ENCODE assay signal across 11 cellular contexts in genomic region chr5:33148076-33148501, GRCh38.
DNase-seq lines count a peak whose midpoint lies in the region; ATAC-seq and TF ChIP-seq lines count a peak whose summit lies in the region.
"Had no signal": no experiment of that assay in that cellular context is flagged by ENCODE, and none has a peak within 500 bp of the region (broad histone marks: within the 10 kb centered on the region; RNA-seq: fewer than 3 reads in every experiment).

No MANE protein-coding gene starts in this region.

- H3K9me3 ChIP-seq in psoas muscle: no peaks in the 10 kb centered on the region
- no peaks in the 10 kb centered on the region for H3K9me3 ChIP-seq in T-helper 17 cell (ENCODE audit: control insufficient read depth, low read length, poor library complexity, severe bottlenecking)
- H3K9me3 ChIP-seq: thyroid gland had no signal

- no peaks in the 10 kb centered on the region for H3K27me3 Mint-ChIP-seq in T-helper 17 cell
- H3K27me3 Mint-ChIP-seq: central memory CD8-positive, alpha-beta T cell had no signal

- H3K27ac ChIP-seq in psoas muscle: no peak overlapping the region
- H3K27ac ChIP-seq: thyroid gland had no signal

- H3K4me3 Mint-ChIP-seq in T-helper 17 cell: no peak overlapping the region
- H3K4me3 Mint-ChIP-seq: central memory CD8-positive, alpha-beta T cell had no signal

- DNase-seq in GM04504 (ENCODE audit: low read depth) (peak; percentile 86), foreskin fibroblast (peak; percentile 82 to 91), psoas muscle (peak; percentile 49 to 66), SK-N-DZ (ENCODE audit: low spot score) (no peak), NCI-H1092 treated with DMSO at 0.1 percent for 48 hours (lab: John Stamatoyannopoulos, UW) (no peak), T-helper 17 cell (no peak)
- DNase-seq: DMS 273 treated with DMSO at 0.1 percent for 48 hours, thyroid gland had no signal

- no peaks in the 10 kb centered on the region for H3K4me1 Mint-ChIP-seq in T-helper 17 cell
- H3K4me1 Mint-ChIP-seq: central memory CD8-positive, alpha-beta T cell had no signal

- intact Hi-C loops in psoas muscle (cut with DNase I): no loop called here

- H3K4me3 ChIP-seq in foreskin fibroblast (ENCODE audit: low read depth in 1 of 2, low read length in 2 of 2): no peak overlapping the region
- H3K4me3 ChIP-seq in psoas muscle: no peak overlapping the region
- H3K4me3 ChIP-seq: thyroid gland had no signal

- H3K27ac Mint-ChIP-seq in T-helper 17 cell: no peak overlapping the region

- H3K36me3 Mint-ChIP-seq in T-helper 17 cell (ENCODE audit: low read depth): no peaks in the 10 kb centered on the region

- WGBS in psoas muscle, 3 donors: 30 to 41% (median 35%) methylated on average over 3 of the region's 3 CpGs

- no peaks in the 10 kb centered on the region for H3K27me3 ChIP-seq in psoas muscle (ENCODE audit: insufficient read depth in 3 of 3, low read length in 2 of 3)
- H3K27me3 ChIP-seq: thyroid gland had no signal

- no peaks in the 10 kb centered on the region for H3K4me1 ChIP-seq in psoas muscle
- H3K4me1 ChIP-seq: thyroid gland had no signal

- ATAC-seq in SK-N-SH treated with all-trans-retinoic acid at 6 μM for 48 hours: peak; percentile 98
- peak in 3 of 4 donors; percentile 57 to 73 (median 63) for ATAC-seq in psoas muscle
- ATAC-seq in HG02798 (IDR thresholded peaks at IDR 0.05; ENCODE audit: poor library complexity, unreplicated experiment): no peak
- ATAC-seq in T-helper 17 cell: no peak

- TF ChIP-seq CTCF in foreskin fibroblast (IDR thresholded peaks at IDR 0.05; ENCODE audit: low read depth, low read length) (no peak), psoas muscle (IDR thresholded peaks at IDR 0.05) (no peak)

- no peaks in the 10 kb centered on the region for H3K36me3 ChIP-seq in psoas muscle (ENCODE audit: insufficient read depth in 1 of 2, low read depth in 1 of 2)
- H3K36me3 ChIP-seq: thyroid gland had no signal

TF ChIP-seq in SK-N-SH treated with all-trans-retinoic acid at 6 μM for 48 hours, 23 proteins besides CTCF, POLR2A, EP300 and RAD21:
- no peak for TF ChIP-seq ZFP30 (CRISPR knock-in tag; IDR thresholded peaks at IDR 0.05)
- no peak for TF ChIP-seq GLIS3 (CRISPR knock-in tag; IDR thresholded peaks at IDR 0.05)
- no peak for TF ChIP-seq ZNF8 (CRISPR knock-in tag; IDR thresholded peaks at IDR 0.05)
- TF ChIP-seq TCF4 (CRISPR knock-in tag; IDR thresholded peaks at IDR 0.05; ENCODE audit: borderline replicate concordance): no peak
- TF ChIP-seq SNAI2 (CRISPR knock-in tag; IDR thresholded peaks at IDR 0.05): no peak
- TF ChIP-seq ISL1 (CRISPR knock-in tag; IDR thresholded peaks at IDR 0.05): no peak
- TF ChIP-seq POU6F1 (CRISPR knock-in tag; IDR thresholded peaks at IDR 0.05; ENCODE audit: borderline replicate concordance, low read depth): no peak
- TF ChIP-seq ZC3H10 (CRISPR knock-in tag; IDR thresholded peaks at IDR 0.05): no peak
- no peak for TF ChIP-seq RARB (CRISPR knock-in tag; IDR thresholded peaks at IDR 0.05)
- TF ChIP-seq TSHZ2 (CRISPR knock-in tag; IDR thresholded peaks at IDR 0.05): no peak
- no peak for TF ChIP-seq BACH2 (CRISPR knock-in tag; IDR thresholded peaks at IDR 0.05; ENCODE audit: borderline replicate concordance)
- no peak for TF ChIP-seq CREB5 (CRISPR knock-in tag; IDR thresholded peaks at IDR 0.05; ENCODE audit: low read depth)
- TF ChIP-seq ZFP3 (CRISPR knock-in tag; IDR thresholded peaks at IDR 0.05): no peak
- no peak for TF ChIP-seq ESRRG (CRISPR knock-in tag; IDR thresholded peaks at IDR 0.05)
- no peak for TF ChIP-seq PATZ1 (CRISPR knock-in tag; IDR thresholded peaks at IDR 0.05; ENCODE audit: borderline replicate concordance)
- TF ChIP-seq ZNF565 (CRISPR knock-in tag; conservative IDR thresholded peaks at IDR 0.05; ENCODE audit: low read depth): no peak
TF ChIP-seq in SK-N-SH treated with all-trans-retinoic acid at 6 μM for 48 hours: peak in this region for 0.

Comparison
In these comparisons a context has a peak if more than half of its experiments do, and no peak if none do; other contexts are left out.
1. DNase-seq: peak in GM04504 (single experiment), foreskin fibroblast (2 of 2) and psoas muscle (2 of 2); none in SK-N-DZ (single experiment), NCI-H1092 treated with DMSO at 0.1 percent for 48 hours (single experiment) and T-helper 17 cell (0 of 3).
2. ATAC-seq: peak in SK-N-SH treated with all-trans-retinoic acid at 6 μM for 48 hours (single experiment) and psoas muscle (3 of 4); none in HG02798 (single experiment) and T-helper 17 cell (single experiment).